In the genomic region with DNA sequence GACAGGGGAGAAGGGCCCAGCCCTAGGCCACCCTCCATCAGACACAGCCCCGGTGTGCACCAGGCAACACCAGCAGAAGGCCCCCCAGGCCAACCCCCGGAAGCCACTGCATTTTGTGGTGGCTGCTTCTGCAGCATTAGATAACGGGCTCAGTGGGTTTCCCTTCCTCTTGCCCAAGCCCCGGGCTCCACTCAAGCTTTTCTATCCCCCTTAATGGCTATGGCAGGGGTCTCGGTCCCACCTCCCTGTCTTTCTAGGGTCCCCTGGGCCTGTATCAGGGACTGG, we compare ENCODE assay signal across 1 cellular context.
TF ChIP-seq lines count a peak whose summit lies in the region.

No MANE protein-coding gene starts in this region.

TF ChIP-seq in SK-N-SH, 30 proteins besides CTCF, POLR2A, EP300 and RAD21:
- TF ChIP-seq RXRA (IDR thresholded peaks at IDR 0.05; ENCODE audit: borderline replicate concordance, low read depth) (no peak), NFIC (IDR thresholded peaks at IDR 0.05; ENCODE audit: borderline replicate concordance) (no peak), GABPA (IDR thresholded peaks at IDR 0.05; ENCODE audit: low read depth) (no peak), CHD2 (IDR thresholded peaks at IDR 0.05; ENCODE audit: low read length, partially characterized antibody) (no peak), MXI1 (IDR thresholded peaks at IDR 0.05; ENCODE audit: low read depth, low read length) (no peak), RCOR1 (IDR thresholded peaks at IDR 0.05; ENCODE audit: low read length) (no peak), SIN3A (IDR thresholded peaks at IDR 0.05; ENCODE audit: borderline replicate concordance, low read depth, low read length) (no peak), POLR2AphosphoS5 (IDR thresholded peaks at IDR 0.05; ENCODE audit: low read depth, low read length) (no peak), SMC3 (IDR thresholded peaks at IDR 0.05; ENCODE audit: low read depth, low read length) (no peak), TCF12 (IDR thresholded peaks at IDR 0.05) (no peak), MAX (IDR thresholded peaks at IDR 0.05; ENCODE audit: low read depth) (no peak), USF1 (IDR thresholded peaks at IDR 0.05; ENCODE audit: borderline replicate concordance, low read depth) (no peak), GATA2 (CRISPR knock-in tag; IDR thresholded peaks at IDR 0.05) (no peak), EZH2phosphoT487 (IDR thresholded peaks at IDR 0.05; ENCODE audit: borderline replicate concordance, low read depth) (no peak), TAF1 (IDR thresholded peaks at IDR 0.05; ENCODE audit: borderline replicate concordance, low read depth, low read length) (no peak), FOSL2 (IDR thresholded peaks at IDR 0.05; ENCODE audit: borderline replicate concordance, low read depth) (no peak), YY1 (IDR thresholded peaks at IDR 0.05; ENCODE audit: low read depth) (no peak)
